In the genomic region with DNA sequence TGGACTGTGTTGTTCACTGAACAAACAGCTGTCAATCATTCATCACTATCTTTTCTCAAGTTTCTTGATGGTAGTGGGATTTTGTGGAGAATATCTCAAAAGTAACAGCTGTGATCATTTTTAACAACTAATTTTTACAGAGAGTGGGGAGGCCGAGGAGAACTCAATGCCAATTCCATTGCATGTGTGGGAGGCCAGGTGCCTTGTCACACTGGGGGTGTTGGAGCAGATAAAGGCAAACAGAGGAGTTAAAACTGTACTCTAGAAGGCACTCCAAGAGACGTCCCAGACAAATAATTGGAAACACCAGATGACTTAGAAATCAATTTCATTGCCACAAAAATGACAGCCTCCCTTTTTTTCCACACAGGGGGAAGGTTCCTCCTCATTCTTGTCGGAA, we compare ENCODE assay signal across 8 cellular contexts.
"Had no signal": no experiment of that assay in that cellular context is flagged by ENCODE, and none has a peak within 500 bp of the region (broad histone marks: within the 10 kb centered on the region; RNA-seq: fewer than 3 reads in every experiment).

No MANE protein-coding gene starts in this region.

- FAIRE-seq: G401.6, GM12878, GM12891, GM12892, GM18507, GM19239 had no signal

- ATAC-seq: GM12878 had no signal

- DNase-seq: GDM1, GF-D8 had no signal

- H3K4me3 ChIP-seq: GM12878 had no signal
